ENCODE assay signal across 28 cellular contexts in the genomic region with DNA sequence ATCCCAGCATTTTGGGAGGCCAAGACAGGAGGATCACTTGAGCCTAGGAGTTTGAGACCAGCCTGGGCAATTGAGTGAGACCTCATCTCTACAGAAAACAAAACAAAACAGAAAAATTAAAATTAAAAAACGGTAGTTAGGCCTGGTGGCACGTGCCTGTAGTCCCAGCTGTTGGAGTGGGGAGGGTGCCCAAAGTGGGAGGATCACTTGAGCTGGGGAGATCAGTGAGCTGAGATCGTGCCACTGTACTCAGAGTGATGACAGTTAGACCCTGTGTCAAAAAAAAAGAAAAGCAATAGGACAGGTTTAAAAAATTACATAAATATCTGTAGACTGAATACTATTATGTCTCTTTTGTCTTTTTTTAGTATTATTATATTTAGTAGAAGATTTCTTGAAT.
DNase-seq lines count a peak whose midpoint lies in the region; ATAC-seq and TF ChIP-seq lines count a peak whose summit lies in the region.
"Had no signal": no experiment of that assay in that cellular context is flagged by ENCODE, and none has a peak within 500 bp of the region (broad histone marks: within the 10 kb centered on the region; RNA-seq: fewer than 3 reads in every experiment).

No MANE protein-coding gene starts in this region.

- H3K4me1 ChIP-seq in right cardiac atrium (ENCODE audit: control insufficient read depth, insufficient read depth, low read length) (peaks cover 3% of the 10 kb centered on the region), heart right ventricle (peaks cover 0 to 34% (median 14%) of the 10 kb centered on the region in 9 donors), thyroid gland (no peaks in the 10 kb centered on the region)
- H3K4me1 ChIP-seq: A549 had no signal

- peak overlapping the region; percentile 44 for H3K27ac Mint-ChIP-seq in nephron progenitor cell

- WGBS in right cardiac atrium, result 35% methylated on average over 3 of the region's 3 CpGs
- WGBS in heart right ventricle, 2 donors, result 34 to 43% methylated on average over 3 of the region's 3 CpGs
- WGBS in thyroid gland, 2 donors, result 75 to 90% methylated on average over 3 of the region's 3 CpGs

- intact Hi-C loops in right cardiac atrium (cut with DNase I) (no loop called here), heart right ventricle (cut with DNase I) (no loop called here), dorsolateral prefrontal cortex (cut with DNase I) (no loop called here), thyroid gland (cut with DNase I) (no loop called here)

- peaks cover 74% of the 10 kb centered on the region for H3K36me3 Mint-ChIP-seq in nephron progenitor cell (ENCODE audit: low read depth)

- H3K27me3 Mint-ChIP-seq in nephron progenitor cell (ENCODE audit: low read depth, poor library complexity), result no peaks in the 10 kb centered on the region
- H3K27me3 Mint-ChIP-seq: CD8-positive, alpha-beta memory T cell; IgD-negative memory B cell had no signal

- H3K9me3 ChIP-seq in right cardiac atrium (ENCODE audit: control insufficient read depth, low read length), result no peaks in the 10 kb centered on the region
- no peaks in the 10 kb centered on the region for H3K9me3 ChIP-seq in heart right ventricle
- no peaks in the 10 kb centered on the region for H3K9me3 ChIP-seq in thyroid gland
- H3K9me3 ChIP-seq: A549, SK-N-SH had no signal

- no peak for TF ChIP-seq POLR2A in thyroid gland (IDR thresholded peaks at IDR 0.05)

- H3K27ac ChIP-seq in right cardiac atrium (ENCODE audit: low read length) (no peak overlapping the region), heart right ventricle (no peak overlapping the region), dorsolateral prefrontal cortex (peak overlapping the region in 52 of 59 donors; percentile 1 to 84 (median 58)), thyroid gland (no peak overlapping the region)
- H3K27ac ChIP-seq: A549, KMS-11 had no signal

- peak; percentile 60 to 75 for ATAC-seq in right cardiac atrium
- ATAC-seq in heart right ventricle, result no peak
- ATAC-seq: A549, Panc1 had no signal

- DNase-seq in right cardiac atrium, result peak in 1 of 3 donors; percentile 56
- no peak for DNase-seq in heart right ventricle
- DNase-seq in LHCN-M2 (ENCODE audit: low read depth), result peak; percentile 20
- no peak for DNase-seq in dorsolateral prefrontal cortex
- DNase-seq in nephron progenitor cell, result no peak
- DNase-seq in occipital lobe (lab: John Stamatoyannopoulos, UW), result no peak
- DNase-seq in thyroid gland, result no peak
- DNase-seq in C1 segment of cervical spinal cord (lab: John Stamatoyannopoulos, UW), result no peak
- DNase-seq: Calu3; CD8-positive, alpha-beta memory T cell; DMS79 treated with DMSO at 0.1 percent for 48 hours; GF-D8; GOT3; HCEC 1CT; NCI-H1092; NCI-H1436; NCI-H187; NCI-H2081 treated with DMSO at 0.1 percent for 48 hours; NCI-H2171; NCI-H226; NCI-H510A; NCI-H69; SK-N-SH had no signal

- no peak overlapping the region for H3K4me3 ChIP-seq in right cardiac atrium (ENCODE audit: low read length)
- H3K4me3 ChIP-seq in heart right ventricle, result no peak overlapping the region
- H3K4me3 ChIP-seq in dorsolateral prefrontal cortex, result no peak overlapping the region
- no peak overlapping the region for H3K4me3 ChIP-seq in thyroid gland (replicated peaks in 1 of 3)
- H3K4me3 ChIP-seq: A549 had no signal

- no peaks in the 10 kb centered on the region for H3K27me3 ChIP-seq in right cardiac atrium (ENCODE audit: control insufficient read depth, insufficient read depth)
- no peaks in the 10 kb centered on the region for H3K27me3 ChIP-seq in heart right ventricle
- no peaks in the 10 kb centered on the region for H3K27me3 ChIP-seq in dorsolateral prefrontal cortex
- H3K27me3 ChIP-seq in thyroid gland, result no peaks in the 10 kb centered on the region

- no peak for TF ChIP-seq CTCF in heart right ventricle (IDR thresholded peaks at IDR 0.05)
- TF ChIP-seq CTCF in dorsolateral prefrontal cortex (IDR thresholded peaks at IDR 0.05 in 54 of 56, conservative IDR thresholded peaks at IDR 0.05 in 2 of 56; ENCODE audit: low read depth in 1 of 56, partially characterized antibody in 56 of 56), result no peak
- no peak for TF ChIP-seq CTCF in nephron progenitor cell (IDR thresholded peaks at IDR 0.05)
- TF ChIP-seq CTCF in thyroid gland (IDR thresholded peaks at IDR 0.05), result no peak

- no peaks in the 10 kb centered on the region for H3K4me1 Mint-ChIP-seq in nephron progenitor cell

- peaks cover 0 to 82% (median 12%) of the 10 kb centered on the region in 9 donors for H3K36me3 ChIP-seq in heart right ventricle
- peaks cover 0 to 5% of the 10 kb centered on the region in 2 donors for H3K36me3 ChIP-seq in thyroid gland

- H3K9me3 Mint-ChIP-seq in nephron progenitor cell, result no peaks in the 10 kb centered on the region
- H3K9me3 Mint-ChIP-seq: CD8-positive, alpha-beta memory T cell; IgD-negative memory B cell had no signal

- H3K4me3 Mint-ChIP-seq in nephron progenitor cell, result no peak overlapping the region
- H3K4me3 Mint-ChIP-seq: CD14-positive monocyte; CD8-positive, alpha-beta memory T cell; IgD-negative memory B cell had no signal

Comparison
In these comparisons a context has a peak if more than half of its experiments do, and no peak if none do; other contexts are left out.
1. ATAC-seq: peak in right cardiac atrium (2 of 2); none in heart right ventricle (0 of 8).
2. H3K27ac ChIP-seq: peak in dorsolateral prefrontal cortex (52 of 59); none in right cardiac atrium (single experiment), heart right ventricle (0 of 10) and thyroid gland (0 of 3).